Comparison of ENCODE assay signal across 36 cellular contexts in the genomic region with DNA sequence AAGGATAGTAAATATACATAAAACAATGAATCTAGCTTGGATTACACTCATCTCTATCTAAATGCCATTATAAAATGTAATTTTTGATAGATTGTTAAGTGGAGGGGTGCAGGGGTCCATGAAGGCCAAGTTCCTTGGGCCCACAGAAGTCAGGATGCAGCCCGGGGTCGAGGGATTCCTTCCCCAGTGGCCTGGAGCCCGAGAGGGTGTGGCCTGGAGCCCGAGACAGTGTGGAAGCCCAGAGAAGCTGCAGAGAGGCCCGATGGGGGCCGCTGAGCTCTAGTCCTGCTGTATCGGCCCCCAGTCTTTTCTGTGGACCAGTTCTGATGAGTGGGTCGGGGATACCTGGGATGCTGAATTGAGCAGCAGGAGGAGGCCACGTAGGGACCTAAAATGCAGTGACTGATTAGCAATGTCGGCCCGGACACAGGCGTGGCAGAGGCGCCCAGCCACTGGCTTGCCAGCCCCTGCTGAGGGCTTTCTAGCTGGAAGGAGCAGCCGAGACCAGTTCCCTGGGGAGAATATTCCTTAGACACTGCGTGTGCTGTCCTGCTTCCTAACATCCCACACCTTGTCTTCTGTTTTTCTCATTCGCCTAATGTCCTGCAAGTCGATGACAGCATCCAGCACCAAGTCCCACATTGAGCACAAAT. TPM values are rescaled to one million over a fixed set of nuclear protein-coding genes. Genes with fewer than 3 reads are reported as not detected.
"Had no signal": no experiment of that assay in that cellular context is flagged by ENCODE, and none has a peak within 500 bp of the region (broad histone marks: within the 10 kb centered on the region; RNA-seq: fewer than 3 reads in every experiment).

No MANE protein-coding gene starts in this region.

- ATAC-seq: activated CD4-positive, alpha-beta T cell treated with anti-CD3 and anti-CD28 coated beads for 36 hours; activated CD8-positive, alpha-beta memory T cell treated with anti-CD3 and anti-CD28 coated beads, Interleukin-2, amount 10 ng/mL, durations not matched to agents 7 days and 5 days; activated CD8-positive, alpha-beta T cell treated with anti-CD3 and anti-CD28 coated beads, Interleukin-2, amount 10 ng/mL, durations not matched to agents 7 days and 5 days; activated naive CD4-positive, alpha-beta T cell treated with anti-CD3 and anti-CD28 coated beads, Interleukin-2, amount 50 U/mL, for 72 hours; esophagus mucosa; foreskin keratinocyte; gastrocnemius medialis; heart left ventricle; T-helper 17 cell had no signal

- H3K4me1 ChIP-seq: ascending aorta had no signal

- H3K9me3 ChIP-seq: ascending aorta, breast epithelium, gastrocnemius medialis, heart left ventricle had no signal

- H3K27ac ChIP-seq: ascending aorta, breast epithelium, cardiac muscle cell, coronary artery, foreskin keratinocyte, gastrocnemius medialis had no signal

- DNase-seq: activated CD4-positive, alpha-beta memory T cell treated with anti-CD3 and anti-CD28 coated beads for 36 hours; activated CD4-positive, alpha-beta T cell treated with anti-CD3 and anti-CD28 coated beads for 36 hours; activated CD4-positive, alpha-beta T cell treated with anti-CD3 and anti-CD28 coated beads, Interleukin-2, amount 10 ng/mL, durations not matched to agents 24 days and 14 days; activated CD4-positive, CD25-positive, alpha-beta regulatory T cell; activated CD4-positive, CD25-positive, alpha-beta regulatory T cell treated with anti-CD3 and anti-CD28 coated beads, Interleukin-2, amount 50 U/mL, for 72 hours; activated CD8-positive, alpha-beta memory T cell treated with anti-CD3 and anti-CD28 coated beads, Interleukin-2, amount 10 ng/mL, durations not matched to agents 7 days and 5 days; activated CD8-positive, alpha-beta memory T cell treated with anti-CD3 and anti-CD28 coated beads, Interleukin-2, amount 50 U/mL, for 4 hours; activated CD8-positive, alpha-beta T cell treated with anti-CD3 and anti-CD28 coated beads, Interleukin-2, amount 10 ng/mL, durations not matched to agents 7 days and 5 days; activated effector memory CD4-positive, alpha-beta T cell treated with anti-CD3 and anti-CD28 coated beads, Interleukin-2, amount 50 U/mL, for 16 hours; activated naive CD4-positive, alpha-beta T cell; activated naive CD4-positive, alpha-beta T cell treated with anti-CD3 and anti-CD28 coated beads, Interleukin-2, amount 10 ng/mL, durations not matched to agents 7 days and 5 days; activated naive CD8-positive, alpha-beta T cell treated with anti-CD3 and anti-CD28 coated beads, Interleukin-2, amount 10 ng/mL, durations not matched to agents 7 days and 5 days; activated T-cell treated with anti-CD3 and anti-CD28 coated beads, Interleukin-2, amount 50 U/mL, for 1 hour; activated T-cell treated with anti-CD3 and anti-CD28 coated beads, Interleukin-2, amount 50 U/mL, for 48 hours; central memory CD4-positive, alpha-beta T cell; cerebellar nuclear complex; effector memory CD4-positive, alpha-beta T cell; endodermal cell; foreskin keratinocyte; gastrocnemius medialis; glutamatergic neuron; T-helper 1 cell; T-helper 17 cell; T1000 had no signal

- H3K36me3 ChIP-seq: ascending aorta, breast epithelium, cardiac muscle cell, gastrocnemius medialis, heart left ventricle had no signal

- H3K4me3 ChIP-seq: ascending aorta, breast epithelium, cardiac muscle cell, coronary artery, dorsolateral prefrontal cortex, gastrocnemius medialis, heart left ventricle had no signal

- H3K27me3 ChIP-seq: ascending aorta, breast epithelium, cardiac muscle cell, dorsolateral prefrontal cortex, foreskin keratinocyte had no signal

RNA-seq across cellular contexts. Expression of gene UMODL1, which starts 38.9 kb away (rescaled TPM):
- total RNA-seq: activated CD4-positive, alpha-beta memory T cell treated with anti-CD3 and anti-CD28 coated beads for 36 hours; activated CD4-positive, alpha-beta T cell treated with anti-CD3 and anti-CD28 coated beads for 36 hours; activated CD4-positive, alpha-beta T cell treated with anti-CD3 and anti-CD28 coated beads, Interleukin-2, amount 10 ng/mL, durations not matched to agents 24 days and 14 days; activated CD8-positive, alpha-beta memory T cell treated with anti-CD3 and anti-CD28 coated beads for 36 hours; activated CD8-positive, alpha-beta T cell treated with anti-CD3 and anti-CD28 coated beads, Interleukin-2, amount 10 ng/mL, durations not matched to agents 7 days and 5 days; activated T-helper 1 cell treated with anti-CD3 and anti-CD28 coated beads, Interleukin-12 subunit alpha, Interleukin-12 subunit beta, Interleukin-2, Interleukin-4 antibody, amounts not matched to agents 30 ng/mL and 10 ng/mL and 1 ng/mL, durations not matched to agents 14 hours and 24 hours and 36 hours; activated T-helper 2 cell treated with anti-CD3 and anti-CD28 coated beads, Interferon-gamma antibody, Interleukin-2, Interleukin-4, amounts not matched to agents 10 μg/mL and 5 μg/mL and 100 μg/mL, durations not matched to agents 14 hours and 24 hours and 36 hours; ascending aorta; breast epithelium; cardiac muscle cell; epithelial cell of proximal tubule; foreskin keratinocyte had no signal
- polyA plus RNA-seq: cardiac muscle cell, foreskin keratinocyte, heart left ventricle had no signal
